ENCODE assay signal across 22 cellular contexts in genomic region chr16:27819356-27819755, GRCh38.
"Had no signal": no experiment of that assay in that cellular context is flagged by ENCODE, and none has a peak within 500 bp of the region (broad histone marks: within the 10 kb centered on the region; RNA-seq: fewer than 3 reads in every experiment).

No MANE protein-coding gene starts in this region.

- ATAC-seq: effector memory CD8-positive, alpha-beta T cell; gastrocnemius medialis; left lung; naive thymus-derived CD8-positive, alpha-beta T cell; right lobe of liver; stimulated activated memory B cell treated with anti-CD40 and anti-IgM and Interleukin-4, amounts not matched to agents 10 μg/mL and 1 μg/mL and 100 μg/mL, for 72 hours; stimulated activated naive CD8-positive, alpha-beta T cell treated with anti-CD3 and anti-CD28 coated beads, Interleukin-15, Interleukin-2, amounts not matched to agents 100 U/mL and 50 U/mL, for 24 hours had no signal

- H3K27ac Mint-ChIP-seq: effector memory CD8-positive, alpha-beta T cell; naive thymus-derived CD8-positive, alpha-beta T cell; nephron progenitor cell; stimulated activated memory B cell treated with anti-CD40 and anti-IgM and Interleukin-4, amounts not matched to agents 10 μg/mL and 1 μg/mL and 100 μg/mL, for 72 hours had no signal

- FAIRE-seq: kidney had no signal

- H3K4me3 Mint-ChIP-seq: effector memory CD8-positive, alpha-beta T cell; naive thymus-derived CD8-positive, alpha-beta T cell; nephron progenitor cell; stimulated activated memory B cell treated with anti-CD40 and anti-IgM and Interleukin-4, amounts not matched to agents 10 μg/mL and 1 μg/mL and 100 μg/mL, for 72 hours had no signal

- H3K9me3 Mint-ChIP-seq: effector memory CD8-positive, alpha-beta T cell; naive thymus-derived CD8-positive, alpha-beta T cell; nephron progenitor cell; stimulated activated memory B cell treated with anti-CD40 and anti-IgM and Interleukin-4, amounts not matched to agents 10 μg/mL and 1 μg/mL and 100 μg/mL, for 72 hours had no signal

- H3K4me1 Mint-ChIP-seq: naive thymus-derived CD8-positive, alpha-beta T cell; stimulated activated memory B cell treated with anti-CD40 and anti-IgM and Interleukin-4, amounts not matched to agents 10 μg/mL and 1 μg/mL and 100 μg/mL, for 72 hours had no signal

- DNase-seq: cortex of kidney; effector memory CD8-positive, alpha-beta T cell; gastrocnemius medialis; kidney; left lung; mammary epithelial cell; mesendoderm; nephron progenitor cell; occipital lobe; ovary; right lobe of liver; stimulated activated CD4-positive, alpha-beta T cell treated with anti-CD3 and anti-CD28 coated beads, Interleukin-2, amount 100 ng/mL, for 24 hours; stimulated activated CD4-positive, alpha-beta T cell treated with anti-CD3 and anti-CD28 coated beads, Interleukin-4, amount 100 ng/mL, for 24 hours; stimulated activated naive CD8-positive, alpha-beta T cell treated with anti-CD3 and anti-CD28 coated beads, Interleukin-15, Interleukin-2, amounts not matched to agents 100 U/mL and 50 U/mL, for 24 hours; substantia nigra; uterus had no signal

- H3K4me1 ChIP-seq: gastrocnemius medialis, left lung, right lobe of liver, upper lobe of left lung, uterus had no signal

- H3K9me3 ChIP-seq: gastrocnemius medialis, left lung, ovary, right lobe of liver, thoracic aorta, tibial nerve, upper lobe of left lung, uterus had no signal

- H3K4me3 ChIP-seq: gastrocnemius medialis, left lung, ovary, right lobe of liver, smooth muscle cell, thoracic aorta, tibial nerve, upper lobe of left lung, uterus had no signal

- H3K27me3 ChIP-seq: gastrocnemius medialis, ovary, right lobe of liver, tibial nerve, upper lobe of left lung, uterus had no signal

- H3K36me3 Mint-ChIP-seq: naive thymus-derived CD8-positive, alpha-beta T cell; stimulated activated memory B cell treated with anti-CD40 and anti-IgM and Interleukin-4, amounts not matched to agents 10 μg/mL and 1 μg/mL and 100 μg/mL, for 72 hours had no signal

- H3K36me3 ChIP-seq: gastrocnemius medialis, left lung, ovary, right lobe of liver, thoracic aorta, tibial nerve, upper lobe of left lung, uterus had no signal

- H3K27ac ChIP-seq: gastrocnemius medialis, left lung, ovary, right lobe of liver, thoracic aorta, tibial nerve, upper lobe of left lung, uterus had no signal
